Comparison of ENCODE assay signal across 9 cellular contexts in genomic region chr16:12455287-12455798, GRCh38.
DNase-seq lines count a peak whose midpoint lies in the region; ATAC-seq, FAIRE-seq and TF ChIP-seq lines count a peak whose summit lies in the region.
"Had no signal": no experiment of that assay in that cellular context is flagged by ENCODE, and none has a peak within 500 bp of the region (broad histone marks: within the 10 kb centered on the region; RNA-seq: fewer than 3 reads in every experiment).

No MANE protein-coding gene starts in this region.

- in situ Hi-C loops in GM13977 (cut with MboI; ENCODE audit: low pct_unique_long_range_greater_than_20kb, low sequenced_read_pairs, unreplicated experiment), result loop anchor here (25.0 kb wide), 1 partner anchor 357 kb away; the partner anchor contains the start of gene CPPED1

- peak; percentile 75 for TF ChIP-seq CTCF in A549 (IDR thresholded peaks at IDR 0.05)
- TF ChIP-seq CTCF in GM13977 (IDR thresholded peaks at IDR 0.05; ENCODE audit: extremely low read depth, insufficient read depth, missing control alignments), result peak; percentile 88
- TF ChIP-seq CTCF in mucosa of descending colon (IDR thresholded peaks at IDR 0.05), result peak; percentile 71
- peak; percentile 37 to 77 (median 76) for TF ChIP-seq CTCF in testis (IDR thresholded peaks at IDR 0.05)

- FAIRE-seq in A549 (lab: Jason Lieb, UNC), result no peak
- FAIRE-seq: colon had no signal

- DNase-seq in A549 (ENCODE audit: low read depth in 1 of 2, low spot score in 1 of 2) (peak; percentile 37 to 62), GM13977 (ENCODE audit: low spot score) (no peak), NCI-H2171 treated with DMSO at 0.1 percent for 48 hours (lab: John Stamatoyannopoulos, UW) (peak; percentile 45), mucosa of descending colon (peak; percentile 61 to 75 (median 73)), testis (peak; percentile 75)
- peak; percentile 8 for DNase-seq in activated CD4-positive, alpha-beta T cell treated with anti-CD3 and anti-CD28 coated beads, Interleukin-2, amount 50 U/mL, for 1 hour

- TF ChIP-seq RAD21 in A549 (conservative IDR thresholded peaks at IDR 0.05 in 1 of 2, IDR thresholded peaks at IDR 0.05 in 1 of 2), result peak; percentile 88 to 89

- CTCF ChIA-PET in A549 (lab: Yijun Ruan, JAX), result interaction anchor here (0.6 to 1.8 kb wide), 17 partner anchors 9 to 999 kb away, joined by 3 to 6 read pairs (median 4); no protein-coding TSS in a partner anchor

- H3K27ac ChIP-seq in A549 (no peak overlapping the region), testis (no peak overlapping the region)

- TF ChIP-seq POLR2A in A549 (IDR thresholded peaks at IDR 0.05; ENCODE audit: low read length) (no peak), testis (IDR thresholded peaks at IDR 0.05) (no peak)

- WGBS in A549 (ENCODE audit: missing lambda C conversion rate), result 16% methylated on average over 9 of the region's 9 CpGs
- 56 to 64% methylated on average over 9 of the region's 9 CpGs for WGBS in testis, 2 donors

- H3K4me3 ChIP-seq in A549 (no peak overlapping the region), mucosa of descending colon (no peak overlapping the region), testis (no peak overlapping the region)

- H3K36me3 ChIP-seq in mucosa of descending colon (ENCODE audit: low read depth) (no peaks in the 10 kb centered on the region), testis (ENCODE audit: low read depth, missing control alignments) (no peaks in the 10 kb centered on the region)

- ATAC-seq in A549, result peak; percentile 89 to 99
- ATAC-seq in esophagus mucosa, result peak; percentile 84
- ATAC-seq in mucosa of descending colon, result peak; percentile 88
- no peak for ATAC-seq in GM18870 (IDR thresholded peaks at IDR 0.05; ENCODE audit: unreplicated experiment)

- H3K4me1 ChIP-seq in A549, result no peaks in the 10 kb centered on the region
- no peaks in the 10 kb centered on the region for H3K4me1 ChIP-seq in mucosa of descending colon (ENCODE audit: low read depth)
- no peaks in the 10 kb centered on the region for H3K4me1 ChIP-seq in testis

- H3K4me2 ChIP-seq in A549, result no peak overlapping the region

- intact Hi-C loops in mucosa of descending colon (cut with DNase I, micrococcal nuclease) (loop anchor here (10.0 kb wide), 1 partner anchor 359 kb away; no protein-coding TSS in a partner anchor), testis (cut with DNase I; ENCODE audit: low total_unique reads) (no loop called here)

- POLR2A ChIA-PET in A549 (lab: Yijun Ruan, JAX), result no interaction called here

- TF ChIP-seq EP300 in A549 (IDR thresholded peaks at IDR 0.05), result no peak

- no peaks in the 10 kb centered on the region for H3K27me3 ChIP-seq in testis

- H3K9me3 ChIP-seq in A549 (0 out of 3 replicates have a peak, but pooled peaks cover 3% of the 10 kb centered on the region), mucosa of descending colon (no peaks in the 10 kb centered on the region), testis (no peaks in the 10 kb centered on the region)

TF ChIP-seq in A549, 52 proteins besides CTCF, POLR2A, EP300 and RAD21:
- TF ChIP-seq SMC3 (IDR thresholded peaks at IDR 0.05) (peak; percentile 74), REST (IDR thresholded peaks at IDR 0.05) (no peak)
TF ChIP-seq in A549: peak in this region for 1.
